14 cellular contexts compared by ENCODE assay signal in the genomic region with DNA sequence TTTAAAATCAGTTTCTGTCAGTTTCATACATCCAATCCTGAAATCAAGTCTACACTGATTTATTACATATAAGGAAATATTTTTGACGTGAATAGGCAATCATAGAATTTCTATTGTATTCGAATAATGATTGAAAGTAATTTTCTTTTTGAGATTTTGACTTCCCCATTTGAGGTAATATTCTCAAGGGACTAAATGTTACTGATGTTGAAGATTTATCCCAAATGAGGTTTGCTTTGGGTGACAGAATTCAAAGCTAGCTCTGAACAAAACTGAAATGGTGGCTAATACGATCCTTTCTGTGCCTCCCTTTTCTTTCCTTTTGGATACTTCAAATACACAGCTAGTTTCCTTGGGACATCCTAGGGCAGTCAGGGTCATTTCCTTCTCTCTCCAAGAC. TPM values are rescaled to one million over a fixed set of nuclear protein-coding genes. Genes with fewer than 3 reads are reported as not detected.
A peak's percentile ranks its signal among the peaks of the same experiment; 100 is the strongest.
DNase-seq lines count a peak whose midpoint lies in the region; ATAC-seq, FAIRE-seq and TF ChIP-seq lines count a peak whose summit lies in the region.
"Had no signal": no experiment of that assay in that cellular context is flagged by ENCODE, and none has a peak within 500 bp of the region (broad histone marks: within the 10 kb centered on the region; RNA-seq: fewer than 3 reads in every experiment).

No MANE protein-coding gene starts in this region.

- peaks cover 32% of the 10 kb centered on the region for H3F3A ChIP-seq in GM23248 (ENCODE audit: insufficient read depth)

- H3K79me2 ChIP-seq in GM23248 (ENCODE audit: insufficient read depth), result no peaks in the 10 kb centered on the region; the same call in 1 of the 2 replicates

- in situ Hi-C loops in GM23248 (cut with MboI), result no loop called here

- H3K4me2 ChIP-seq in GM23248 (ENCODE audit: unreplicated experiment), result peak overlapping the region; percentile 78

- no peaks in the 10 kb centered on the region for H3K36me3 ChIP-seq in GM23248 (ENCODE audit: low read depth)
- no peaks in the 10 kb centered on the region for H3K36me3 ChIP-seq in ascending aorta
- no peaks in the 10 kb centered on the region for H3K36me3 ChIP-seq in lower lobe of right lung
- H3K36me3 ChIP-seq in subcutaneous abdominal adipose tissue (ENCODE audit: control insufficient read depth in 5 of 5, insufficient read depth in 5 of 5, low read length in 5 of 5), result no peaks in the 10 kb centered on the region
- H3K36me3 ChIP-seq: WERI-Rb-1 had no signal

- H3K9me3 ChIP-seq in GM23248 (ENCODE audit: low read depth), result no peaks in the 10 kb centered on the region
- H3K9me3 ChIP-seq in ascending aorta, result no peaks in the 10 kb centered on the region
- no peaks in the 10 kb centered on the region for H3K9me3 ChIP-seq in lower lobe of right lung
- H3K9me3 ChIP-seq in subcutaneous abdominal adipose tissue (ENCODE audit: control insufficient read depth in 5 of 5, low read length in 5 of 5), result no peaks in the 10 kb centered on the region

- H4K20me1 ChIP-seq in GM23248 (ENCODE audit: insufficient read depth), result no peaks in the 10 kb centered on the region

- 68 to 81% methylated on average over 3 of the region's 3 CpGs for WGBS in GM23248 (ENCODE audit: low coverage in 1 of 2, low lambda C conversion rate in 2 of 2, missing lambda C conversion rate in 2 of 2), 2 experiments

- TF ChIP-seq POLR2A in GM12891 (IDR thresholded peaks at IDR 0.05; ENCODE audit: low read depth, low read length), result no peak

- ATAC-seq in lower lobe of right lung (no peak), GM21390 (IDR thresholded peaks at IDR 0.05; ENCODE audit: unreplicated experiment) (no peak)
- ATAC-seq: CD8-positive, alpha-beta T cell had no signal

- H3K9ac ChIP-seq in GM23248 (peak overlapping the region; percentile 70), subcutaneous abdominal adipose tissue (ENCODE audit: low read length in 5 of 5) (peak overlapping the region in 1 of 5 donors; percentile 49)

- intact Hi-C loops in ascending aorta (cut with DNase I), result loop anchor here (5.0 kb wide), 1 partner anchor 51 kb away; a partner anchor contains a TSS
- intact Hi-C loops in lower lobe of right lung (cut with DNase I), result no loop called here

- H3K27me3 ChIP-seq in GM23248 (replicated peaks; ENCODE audit: insufficient read depth), result no peaks in the 10 kb centered on the region
- H3K27me3 ChIP-seq in ascending aorta, result no peaks in the 10 kb centered on the region
- H3K27me3 ChIP-seq in lower lobe of right lung (ENCODE audit: low read depth), result no peaks in the 10 kb centered on the region
- H3K27me3 ChIP-seq in subcutaneous abdominal adipose tissue (ENCODE audit: control insufficient read depth in 5 of 5, insufficient read depth in 4 of 5, low read length in 5 of 5), result no peaks in the 10 kb centered on the region

- H3K4me1 ChIP-seq in GM23248 (ENCODE audit: insufficient read depth) (peaks cover 22% of the 10 kb centered on the region), ascending aorta (peaks cover 0 to 12% of the 10 kb centered on the region in 2 donors), lower lobe of right lung (peaks cover 27% of the 10 kb centered on the region), subcutaneous abdominal adipose tissue (ENCODE audit: control insufficient read depth in 5 of 5, insufficient read depth in 5 of 5, low read length in 5 of 5) (peaks cover 5 to 27% (median 26%) of the 10 kb centered on the region in 5 donors)

- no peak for FAIRE-seq in GM12891 (lab: Jason Lieb, UNC)
- FAIRE-seq: kidney had no signal

- H3K27ac ChIP-seq in GM23248, result peak overlapping the region; percentile 91
- H3K27ac ChIP-seq in ascending aorta, result peak overlapping the region; percentile 62 to 82
- H3K27ac ChIP-seq in lower lobe of right lung, result peak overlapping the region; percentile 66
- peak overlapping the region; percentile 75 for H3K27ac ChIP-seq in subcutaneous abdominal adipose tissue (ENCODE audit: low read depth, low read length)
- H3K27ac ChIP-seq: WERI-Rb-1 had no signal

- TF ChIP-seq CTCF in ascending aorta (IDR thresholded peaks at IDR 0.05), result no peak
- no peak for TF ChIP-seq CTCF in lower lobe of right lung (IDR thresholded peaks at IDR 0.05)

- H2AFZ ChIP-seq in GM23248, result peak overlapping the region; percentile 71

- DNase-seq in GM23248, result no peak
- no peak for DNase-seq in ascending aorta (ENCODE audit: low spot score in 2 of 2)
- no peak for DNase-seq in lower lobe of right lung
- DNase-seq in ureter (ENCODE audit: low spot score), result no peak
- no peak for DNase-seq in GM12891 (ENCODE audit: insufficient read length, low spot score)
- DNase-seq in NCI-H524 treated with DMSO at 0.1 percent for 48 hours (lab: John Stamatoyannopoulos, UW), result no peak
- DNase-seq: CD8-positive, alpha-beta T cell; KG1; kidney; NCI-H187; NCI-H774; WERI-Rb-1 had no signal

- no peaks in the 10 kb centered on the region for H3K9me2 ChIP-seq in GM23248 (ENCODE audit: insufficient read depth)

- H3K4me3 ChIP-seq in GM23248, result peak overlapping the region; percentile 56
- H3K4me3 ChIP-seq in ascending aorta, result no peak overlapping the region
- no peak overlapping the region for H3K4me3 ChIP-seq in lower lobe of right lung
- H3K4me3 ChIP-seq in subcutaneous abdominal adipose tissue (ENCODE audit: low read depth in 1 of 5, low read length in 5 of 5), result no peak overlapping the region

TF ChIP-seq in GM12891, 5 proteins besides CTCF, POLR2A, EP300 and RAD21:
- TF ChIP-seq SPI1 (IDR thresholded peaks at IDR 0.05; ENCODE audit: low read depth, low read length) (no peak), TAF1 (IDR thresholded peaks at IDR 0.05; ENCODE audit: low read depth, low read length) (no peak)

RNA-seq across cellular contexts. Expression of a gene that starts 12.9 kb away (rescaled TPM):
- 224 and 240 TPM in 2 replicates for total RNA-seq in GM23248 (2014; rRNA removed; shearing (Covaris generic))
- 373 and 386 TPM in 2 replicates for polyA plus RNA-seq in GM23248 (2016; fragmentation: Nextera tagmentation; extraction: Ambion mirVana)
- total RNA-seq in ascending aorta, result 166 TPM
- 298 TPM for total RNA-seq in lower lobe of right lung
- 338 TPM for total RNA-seq in ureter
- 268 TPM for polyA plus RNA-seq in GM12891 (2012; ENCODE audit: low read depth, missing spikeins)

RNA-seq across cellular contexts. Expression of a gene that starts 35.7 kb away (rescaled TPM):
- total RNA-seq in GM23248 (2014; rRNA removed; shearing (Covaris generic)), result 28.3 and 33.8 TPM in 2 replicates
- polyA plus RNA-seq in GM23248 (2016; fragmentation: Nextera tagmentation; extraction: Ambion mirVana), result 51.3 and 51.9 TPM in 2 replicates
- 22.5 TPM for total RNA-seq in ascending aorta
- 31.0 TPM for total RNA-seq in lower lobe of right lung
- total RNA-seq in ureter, result 34.4 TPM
- polyA plus RNA-seq in GM12891 (2012; ENCODE audit: low read depth, missing spikeins), result 26.1 TPM

RNA-seq across cellular contexts. Expression of a gene that starts 52.8 kb away (rescaled TPM):
- 298 and 328 TPM in 2 replicates for total RNA-seq in GM23248 (2014; rRNA removed; shearing (Covaris generic))
- 254 and 265 TPM in 2 replicates for polyA plus RNA-seq in GM23248 (2016; fragmentation: Nextera tagmentation; extraction: Ambion mirVana)
- total RNA-seq in ascending aorta (224 TPM), lower lobe of right lung (150 TPM), ureter (133 TPM)
- 104 TPM for polyA plus RNA-seq in GM12891 (2012; ENCODE audit: low read depth, missing spikeins)
